In genomic region chr1:154220970-154221814, GRCh38 we compare ENCODE assay signal across 8 cellular contexts. TPM values are rescaled to one million over a fixed set of nuclear protein-coding genes. Genes with fewer than 3 reads are reported as not detected.
DNase-seq lines count a peak whose midpoint lies in the region; FAIRE-seq and TF ChIP-seq lines count a peak whose summit lies in the region.

No MANE protein-coding gene starts in this region.

- no peaks in the 10 kb centered on the region for H3K9me3 ChIP-seq in H1 (ENCODE audit: insufficient read depth in 2 of 2, low read depth in 1 of 2, low read length in 1 of 2)

- peak overlapping the region; percentile 41 for H3K4ac ChIP-seq in H1 (replicated peaks; ENCODE audit: insufficient read length, low read depth, low read length)

- POLR2A ChIA-PET in H1 (lab: Charles Lee; ENCODE audit: partially characterized antibody), result interaction anchor here (0.7 to 9.0 kb wide), 30 partner anchors 9 to 588 kb away, joined by 3 to 107 read pairs (median 5); partner anchors contain the start of genes CFAP141, CHTOP, CREB3L4 and HAX1

- peak overlapping the region; percentile 78 for H3K18ac ChIP-seq in H1 (ENCODE audit: extremely low read depth, low read length)

- TF ChIP-seq EP300 in H1 (IDR thresholded peaks at IDR 0.05; ENCODE audit: borderline replicate concordance in 1 of 2, low read depth in 2 of 2, low read length in 2 of 2), result no peak

- H2AFZ ChIP-seq in H1 (ENCODE audit: low read length), result no peak overlapping the region

- H3K79me2 ChIP-seq in H1 (ENCODE audit: control insufficient read depth in 1 of 2, insufficient read depth in 2 of 2, low read length in 2 of 2), result peaks cover 51 to 90% of the 10 kb centered on the region in 2 experiments

- peaks cover 6 to 9% of the 10 kb centered on the region in 2 experiments for H4K20me1 ChIP-seq in H1 (replicated peaks in 1 of 2; ENCODE audit: control insufficient read depth in 1 of 2, insufficient read depth in 2 of 2, low read length in 2 of 2)

- H4K91ac ChIP-seq in H1 (replicated peaks; ENCODE audit: insufficient read length, low read length), result peak overlapping the region; percentile 86

- H3K4me1 ChIP-seq in H1 (replicated peaks in 1 of 4; ENCODE audit: control insufficient read depth in 3 of 4, insufficient read depth in 4 of 4, low read length in 3 of 4), result peaks cover 2 to 11% (median 3%) of the 10 kb centered on the region in 4 experiments; a peak in 5 of 7 replicates

- no peak overlapping the region for H2BK20ac ChIP-seq in H1 (ENCODE audit: low read length)

- no peak overlapping the region for H2BK15ac ChIP-seq in H1 (ENCODE audit: low read length)

- H2BK120ac ChIP-seq in H1 (replicated peaks; ENCODE audit: low read depth, low read length), result no peak overlapping the region

- H3K27me3 ChIP-seq in H1 (replicated peaks in 1 of 4; ENCODE audit: control insufficient read depth in 3 of 4, extremely low read depth in 1 of 4, insufficient read depth in 3 of 4, low read length in 3 of 4), result no peaks in the 10 kb centered on the region

- TF ChIP-seq CTCF in H1 (IDR thresholded peaks at IDR 0.05; ENCODE audit: control extremely low read depth in 1 of 3, insufficient read depth in 1 of 3, low read depth in 1 of 3, low read length in 3 of 3), result no peak

- peak overlapping the region; percentile 92 for H3K27ac ChIP-seq in H1 (ENCODE audit: low read depth, low read length)

- no peak for TF ChIP-seq RAD21 in H1 (IDR thresholded peaks at IDR 0.05 in 1 of 2, conservative IDR thresholded peaks at IDR 0.05 in 1 of 2; ENCODE audit: low read depth in 2 of 2, low read length in 2 of 2)

- H2BK12ac ChIP-seq in H1 (ENCODE audit: low read depth, low read length), result no peak overlapping the region

- peaks cover 10 to 36% (median 20%) of the 10 kb centered on the region in 4 experiments for H3K36me3 ChIP-seq in H1 (ENCODE audit: control insufficient read depth in 2 of 4, insufficient read depth in 4 of 4, low read length in 3 of 4)

- peak overlapping the region; percentile 74 to 97 (median 94) for H3K9ac ChIP-seq in H1 (replicated peaks in 1 of 4; ENCODE audit: extremely low read depth in 1 of 4, low read depth in 3 of 4, low read length in 3 of 4)

- H3K4me2 ChIP-seq in H1 (ENCODE audit: insufficient read depth in 1 of 2, low read depth in 2 of 2, low read length in 2 of 2), result peak overlapping the region; percentile 74 to 92

- no peak overlapping the region for H3K14ac ChIP-seq in H1 (ENCODE audit: insufficient read length)

- CTCF ChIA-PET in H1 (lab: Charles Lee; ENCODE audit: partially characterized antibody), result interaction anchor here (2.2 to 2.6 kb wide), 2 partner anchors 23 to 114 kb away, joined by 8 to 9 read pairs; no protein-coding TSS in a partner anchor

- TF ChIP-seq POLR2A in H54 (IDR thresholded peaks at IDR 0.05; ENCODE audit: low read depth, low read length), result peak; percentile 53
- peak; percentile 14 to 65; a peak in 2 of 3 replicates for TF ChIP-seq POLR2A in H1 (IDR thresholded peaks at IDR 0.05; ENCODE audit: control extremely low read depth in 1 of 2, low read depth in 2 of 2, low read length in 2 of 2)

- peak overlapping the region; percentile 83 for H4K5ac ChIP-seq in H1 (ENCODE audit: insufficient read length, low read depth, low read length)

- H3K56ac ChIP-seq in H1 (replicated peaks; ENCODE audit: insufficient read length, low read depth, low read length), result peak overlapping the region; percentile 13

- peak overlapping the region; percentile 67 to 90 (median 83) for H3K4me3 ChIP-seq in H1 (ENCODE audit: extremely low read depth in 1 of 4, insufficient read depth in 2 of 4, low read depth in 3 of 4, low read length in 4 of 4)

- DNase-seq in G401 (ENCODE audit: low spot score), result peak; percentile 58
- no peak for DNase-seq in H54 (ENCODE audit: insufficient read length, low spot score)
- DNase-seq in NCI-H146 (lab: John Stamatoyannopoulos, UW), result peak; percentile 53
- DNase-seq in activated CD8-positive, alpha-beta memory T cell treated with anti-CD3 and anti-CD28 coated beads for 24 hours, result peak; percentile 87
- peak in 1 of 2 experiments; percentile 59 for DNase-seq in H1 (ENCODE audit: low read depth in 1 of 2, low spot score in 2 of 2)
- peak; percentile 46 for DNase-seq in midbrain (lab: John Stamatoyannopoulos, UW)
- DNase-seq in stimulated activated CD8-positive, alpha-beta memory T cell treated with anti-CD3 and anti-CD28 coated beads, Interleukin-2, amount 100 ng/mL, for 1 hour (ENCODE audit: low read depth in 2 of 2), result peak; percentile 46 to 56
- no peak for DNase-seq in MV-4-11 (lab: John Stamatoyannopoulos, UW)

- H3K79me1 ChIP-seq in H1 (ENCODE audit: low read depth, low read length), result peaks cover 8% of the 10 kb centered on the region

- H4K8ac ChIP-seq in H1 (ENCODE audit: extremely low read depth, insufficient read depth, low read length), result peak overlapping the region; percentile 95; the same call in 1 of the 2 replicates

- peaks cover 5% of the 10 kb centered on the region for H3K23me2 ChIP-seq in H1 (ENCODE audit: low read depth, low read length)

- in situ Hi-C loops in G401 (cut with HindIII; ENCODE audit: low sequenced_read_pairs), result no loop called here

- 0% methylated on average over 16 of the region's 59 CpGs; no CpG with 5 or more reads in 1 of the 2 experiments for WGBS in H1 (ENCODE audit: extremely low coverage in 1 of 2, insufficient coverage in 1 of 2, insufficient read length in 1 of 2, insufficient replicate concordance in 2 of 2, low coverage in 1 of 2, low lambda C conversion rate in 2 of 2, missing lambda C conversion rate in 1 of 2), 2 experiments

- H3K23ac ChIP-seq in H1 (ENCODE audit: insufficient read length), result no peak overlapping the region

- no peak overlapping the region for H2AK5ac ChIP-seq in H1 (ENCODE audit: low read depth, low read length)

- no peak for FAIRE-seq in H54 (lab: Jason Lieb, UNC)
- FAIRE-seq in H1 (lab: Jason Lieb, UNC), result no peak

- peak overlapping the region; percentile 79 for H2BK5ac ChIP-seq in H1 (ENCODE audit: low read depth, low read length)

TF ChIP-seq in H1, 55 proteins besides CTCF, POLR2A, EP300 and RAD21 (continues in another document):
- TF ChIP-seq CREB1 (IDR thresholded peaks at IDR 0.05) (no peak), NRF1 (IDR thresholded peaks at IDR 0.05; ENCODE audit: low read depth, low read length) (no peak), HDAC2 (IDR thresholded peaks at IDR 0.05; ENCODE audit: borderline replicate concordance in 1 of 2, low read depth in 2 of 2, low read length in 2 of 2) (0 out of 4 replicates have a peak, but pooled peaks of 1 of the 2 experiments have one; percentile 14), SP2 (IDR thresholded peaks at IDR 0.05; ENCODE audit: low read length) (no peak), TCF12 (IDR thresholded peaks at IDR 0.05; ENCODE audit: low read depth, low read length) (no peak), NANOG (IDR thresholded peaks at IDR 0.05; ENCODE audit: insufficient read depth, low read depth, low read length, poor library complexity, severe bottlenecking) (no peak), TAF7 (optimal IDR thresholded peaks at IDR 0.05; ENCODE audit: borderline replicate concordance, low read depth, low read length) (no peak)

RNA-seq across cellular contexts. Expression of gene UBAP2L, which starts 0.4 kb away (rescaled TPM):
- 120 and 209 TPM in 2 replicates for total RNA-seq in G401 (2014; rRNA removed; shearing (Covaris generic))
- 253 and 254 TPM in 2 replicates for total RNA-seq in H1 (2021; fragmentation: NEBNext Ultra II Directional; extraction: Animal tissue kit (Norgen Biotek cat#: 25700))
- polyA plus RNA-seq in H1 (2011; rRNA removed), result 303 and 349 TPM in 2 replicates
- 153 TPM for polyA plus RNA-seq in H1 (2011; cell fraction: cytosol; rRNA removed)
- polyA plus RNA-seq in H1 (2011; cell fraction: nucleus; rRNA removed), result 398 TPM
- 177 to 223 TPM (median 204 TPM) in 4 replicates for polyA plus RNA-seq in H1 (2012, experiment 1 of 2)
- polyA plus RNA-seq in H1 (2012, experiment 2 of 2), result 86.7 TPM
- 193 TPM for polyA plus RNA-seq in H1 (2013, experiment 1 of 2)
- polyA plus RNA-seq in H1 (2013, experiment 2 of 2), result 182 TPM
- 375 and 378 TPM in 2 replicates for polyA minus RNA-seq in H1 (2011; rRNA and poly(A)+ RNA removed)
- polyA minus RNA-seq in H1 (2011; cell fraction: cytosol; rRNA and poly(A)+ RNA removed), result 74.2 TPM
- 289 TPM for polyA minus RNA-seq in H1 (2011; cell fraction: nucleus; rRNA and poly(A)+ RNA removed)

RNA-seq across cellular contexts. Expression of gene CFAP141, which starts 15.1 kb away (rescaled TPM):
- not detected in 2 replicates for total RNA-seq in G401 (2014; rRNA removed; shearing (Covaris generic))
- total RNA-seq in H1 (2021; fragmentation: NEBNext Ultra II Directional; extraction: Animal tissue kit (Norgen Biotek cat#: 25700)), result not detected in 2 replicates
- not detected in 2 replicates for polyA plus RNA-seq in H1 (2011; rRNA removed)
- polyA plus RNA-seq in H1 (2011; cell fraction: cytosol; rRNA removed), result not detected
- polyA plus RNA-seq in H1 (2011; cell fraction: nucleus; rRNA removed), result not detected
- not detected in 4 replicates for polyA plus RNA-seq in H1 (2012, experiment 1 of 2)
- not detected for polyA plus RNA-seq in H1 (2012, experiment 2 of 2)
- not detected for polyA plus RNA-seq in H1 (2013, experiment 1 of 2)
- not detected for polyA plus RNA-seq in H1 (2013, experiment 2 of 2)
- not detected in 2 replicates for polyA minus RNA-seq in H1 (2011; rRNA and poly(A)+ RNA removed)
- not detected for polyA minus RNA-seq in H1 (2011; cell fraction: cytosol; rRNA and poly(A)+ RNA removed)
- polyA minus RNA-seq in H1 (2011; cell fraction: nucleus; rRNA and poly(A)+ RNA removed), result not detected

RNA-seq across cellular contexts. Expression of gene TPM3, which starts 29.3 kb away (rescaled TPM):
- total RNA-seq in G401 (2014; rRNA removed; shearing (Covaris generic)), result 384 and 782 TPM in 2 replicates
- total RNA-seq in H1 (2021; fragmentation: NEBNext Ultra II Directional; extraction: Animal tissue kit (Norgen Biotek cat#: 25700)), result 572 and 586 TPM in 2 replicates
- 213 and 278 TPM in 2 replicates for polyA plus RNA-seq in H1 (2011; rRNA removed)
- polyA plus RNA-seq in H1 (2011; cell fraction: cytosol; rRNA removed), result 447 TPM
- 140 TPM for polyA plus RNA-seq in H1 (2011; cell fraction: nucleus; rRNA removed)
- 519 to 696 TPM (median 559 TPM) in 4 replicates for polyA plus RNA-seq in H1 (2012, experiment 1 of 2)
- polyA plus RNA-seq in H1 (2012, experiment 2 of 2), result 254 TPM
- polyA plus RNA-seq in H1 (2013, experiment 1 of 2), result 394 TPM
- polyA plus RNA-seq in H1 (2013, experiment 2 of 2), result 404 TPM
- polyA minus RNA-seq in H1 (2011; rRNA and poly(A)+ RNA removed), result 132 and 139 TPM in 2 replicates
- 150 TPM for polyA minus RNA-seq in H1 (2011; cell fraction: cytosol; rRNA and poly(A)+ RNA removed)
- 75.5 TPM for polyA minus RNA-seq in H1 (2011; cell fraction: nucleus; rRNA and poly(A)+ RNA removed)

RNA-seq across cellular contexts. Expression of gene HAX1, which starts 51.2 kb away (rescaled TPM):
- total RNA-seq in G401 (2014; rRNA removed; shearing (Covaris generic)), result 63.8 and 85.6 TPM in 2 replicates
- 73.7 and 82.2 TPM in 2 replicates for total RNA-seq in H1 (2021; fragmentation: NEBNext Ultra II Directional; extraction: Animal tissue kit (Norgen Biotek cat#: 25700))
- 111 and 115 TPM in 2 replicates for polyA plus RNA-seq in H1 (2011; rRNA removed)
- polyA plus RNA-seq in H1 (2011; cell fraction: cytosol; rRNA removed), result 125 TPM
- polyA plus RNA-seq in H1 (2011; cell fraction: nucleus; rRNA removed), result 121 TPM
- 91.0 to 107 TPM (median 105 TPM) in 4 replicates for polyA plus RNA-seq in H1 (2012, experiment 1 of 2)
- polyA plus RNA-seq in H1 (2012, experiment 2 of 2), result 130 TPM
- 76.6 TPM for polyA plus RNA-seq in H1 (2013, experiment 1 of 2)
- polyA plus RNA-seq in H1 (2013, experiment 2 of 2), result 74.5 TPM
- 72.3 and 75.2 TPM in 2 replicates for polyA minus RNA-seq in H1 (2011; rRNA and poly(A)+ RNA removed)
- 32.4 TPM for polyA minus RNA-seq in H1 (2011; cell fraction: cytosol; rRNA and poly(A)+ RNA removed)
- polyA minus RNA-seq in H1 (2011; cell fraction: nucleus; rRNA and poly(A)+ RNA removed), result 26.4 TPM

Comparison
In these comparisons a context has a peak if more than half of its experiments do, and no peak if none do; other contexts are left out.
1. DNase-seq: peak in G401 (single experiment), NCI-H146 (single experiment), activated CD8-positive, alpha-beta memory T cell treated with anti-CD3 and anti-CD28 coated beads for 24 hours (single experiment), midbrain (single experiment) and stimulated activated CD8-positive, alpha-beta memory T cell treated with anti-CD3 and anti-CD28 coated beads, Interleukin-2, amount 100 ng/mL, for 1 hour (2 of 2); none in H54 (single experiment) and MV-4-11 (single experiment).